ENCODE assay signal across 9 cellular contexts in genomic region chr19:23762548-23762883, GRCh38. TPM values are rescaled to one million over a fixed set of nuclear protein-coding genes. Genes with fewer than 3 reads are reported as not detected.
DNase-seq lines count a peak whose midpoint lies in the region; ATAC-seq and TF ChIP-seq lines count a peak whose summit lies in the region.
"Had no signal": no experiment of that assay in that cellular context is flagged by ENCODE, and none has a peak within 500 bp of the region (broad histone marks: within the 10 kb centered on the region; RNA-seq: fewer than 3 reads in every experiment).

No MANE protein-coding gene starts in this region.

- peak overlapping the region; percentile 97 for H3K4me3 Mint-ChIP-seq in activated B cell treated with CpG ODN at 0.5 μM for 24 hours

- peaks cover 29% of the 10 kb centered on the region for H3K4me1 Mint-ChIP-seq in activated B cell treated with CpG ODN at 0.5 μM for 24 hours

- no peaks in the 10 kb centered on the region for H3K9me3 ChIP-seq in GM23248 (ENCODE audit: low read depth)
- no peaks in the 10 kb centered on the region for H3K9me3 ChIP-seq in gastrocnemius medialis
- H3K9me3 ChIP-seq: MG63 had no signal

- H3K27me3 ChIP-seq in GM23248 (replicated peaks; ENCODE audit: insufficient read depth) (no peaks in the 10 kb centered on the region), gastrocnemius medialis (no peaks in the 10 kb centered on the region)
- H3K27me3 ChIP-seq: MG63 had no signal

- peaks cover 9% of the 10 kb centered on the region for H3K36me3 Mint-ChIP-seq in activated B cell treated with CpG ODN at 0.5 μM for 24 hours (ENCODE audit: low read depth)

- no peak for TF ChIP-seq POLR2A in gastrocnemius medialis (IDR thresholded peaks at IDR 0.05)

- H3F3A ChIP-seq in GM23248 (ENCODE audit: insufficient read depth): no peaks in the 10 kb centered on the region

- WGBS in GM23248 (ENCODE audit: low coverage in 1 of 2, low lambda C conversion rate in 2 of 2, missing lambda C conversion rate in 2 of 2), 2 experiments: 24 to 26% methylated on average over 9 of the region's 9 CpGs

- DNase-seq in GM23248 (no peak), activated B cell treated with CpG ODN at 0.5 μM for 24 hours (no peak), fibroblast of villous mesenchyme (ENCODE audit: low read depth) (no peak), gastrocnemius medialis (no peak), NCI-H446 treated with DMSO at 0.1 percent for 48 hours (lab: John Stamatoyannopoulos, UW) (no peak), NCI-H2107 (lab: John Stamatoyannopoulos, UW) (no peak), NCI-H510A treated with DMSO at 0.1 percent for 48 hours (lab: John Stamatoyannopoulos, UW) (no peak), HEK293T (ENCODE audit: extremely low spot score) (no peak)
- DNase-seq: MG63 had no signal

- peaks cover 5% of the 10 kb centered on the region; the same call in 1 of the 2 replicates for H3K4me1 ChIP-seq in GM23248 (ENCODE audit: insufficient read depth)
- H3K4me1 ChIP-seq in gastrocnemius medialis: no peaks in the 10 kb centered on the region

- peak overlapping the region; percentile 69 for H3K27ac Mint-ChIP-seq in activated B cell treated with CpG ODN at 0.5 μM for 24 hours

- peak overlapping the region; percentile 95 for H2AFZ ChIP-seq in GM23248

- H3K36me3 ChIP-seq in GM23248 (ENCODE audit: low read depth) (no peaks in the 10 kb centered on the region), gastrocnemius medialis (no peaks in the 10 kb centered on the region)
- H3K36me3 ChIP-seq: MG63 had no signal

- no peaks in the 10 kb centered on the region for H3K9me2 ChIP-seq in GM23248 (ENCODE audit: insufficient read depth)

- intact Hi-C loops in activated B cell treated with CpG ODN at 0.5 μM for 24 hours (cut with micrococcal nuclease) (loop anchor here (1.0 to 2.0 kb wide), 4 partner anchors 75 to 646 kb away; partner anchors contain the start of genes ZNF254, ZNF675, ZNF724 and ZNF730), gastrocnemius medialis (cut with DNase I; ENCODE audit: low total_unique reads) (no loop called here)

- no peaks in the 10 kb centered on the region for H4K20me1 ChIP-seq in GM23248 (ENCODE audit: insufficient read depth)

- no peaks in the 10 kb centered on the region for H3K79me2 ChIP-seq in GM23248 (ENCODE audit: insufficient read depth)

- H3K4me3 ChIP-seq in GM23248 (peak overlapping the region; percentile 73), fibroblast of villous mesenchyme (ENCODE audit: low read depth, low read length) (peak overlapping the region; percentile 74), gastrocnemius medialis (peak overlapping the region; percentile 58 to 67 (median 60))
- H3K4me3 ChIP-seq: MG63 had no signal

- H3K27ac ChIP-seq in GM23248 (no peak overlapping the region), gastrocnemius medialis (no peak overlapping the region)

- H3K9ac ChIP-seq in GM23248: no peak overlapping the region

- CTCF ChIA-PET in activated B cell treated with CpG ODN at 0.5 μM for 24 hours (lab: Charles Lee) (no interaction called here), HEK293T (lab: Yijun Ruan, JAX) (no interaction called here)

- POLR2A ChIA-PET in activated B cell treated with CpG ODN at 0.5 μM for 24 hours (lab: Charles Lee): interaction anchor here (0.5 to 2.5 kb wide), 5 partner anchors 72 to 464 kb away, joined by 3 to 13 read pairs (median 4); partner anchors contain the start of gene ZNF675
- POLR2A ChIA-PET in HEK293T (lab: Yijun Ruan, JAX): no interaction called here

- H3K9me3 Mint-ChIP-seq in activated B cell treated with CpG ODN at 0.5 μM for 24 hours: no peaks in the 10 kb centered on the region

- H3K27me3 Mint-ChIP-seq in activated B cell treated with CpG ODN at 0.5 μM for 24 hours: no peaks in the 10 kb centered on the region

- TF ChIP-seq CTCF in activated B cell treated with CpG ODN at 0.5 μM for 24 hours (IDR thresholded peaks at IDR 0.05) (no peak), fibroblast of villous mesenchyme (IDR thresholded peaks at IDR 0.05; ENCODE audit: insufficient read depth, low read depth, low read length) (no peak), gastrocnemius medialis (IDR thresholded peaks at IDR 0.05 in 4 of 5, conservative IDR thresholded peaks at IDR 0.05 in 1 of 5) (no peak)

- in situ Hi-C loops in GM23248 (cut with MboI): no loop called here
- in situ Hi-C loops in gastrocnemius medialis (cut with MboI; ENCODE audit: low sequenced_read_pairs in 4 of 4): no loop called here

- peak overlapping the region; percentile 70 for H3K4me2 ChIP-seq in GM23248 (ENCODE audit: unreplicated experiment)

- ATAC-seq in activated B cell treated with CpG ODN at 0.5 μM for 24 hours (ENCODE audit: low read depth) (no peak), gastrocnemius medialis (no peak)

TF ChIP-seq in HEK293T, 16 proteins besides CTCF, POLR2A, EP300 and RAD21:
- no peak for TF ChIP-seq ELF4 (IDR thresholded peaks at IDR 0.05)
- TF ChIP-seq SP1 (IDR thresholded peaks at IDR 0.05): no peak
- no peak for TF ChIP-seq NFRKB (IDR thresholded peaks at IDR 0.05)
- no peak for TF ChIP-seq SUZ12 (IDR thresholded peaks at IDR 0.05)
- TF ChIP-seq FOXM1 (IDR thresholded peaks at IDR 0.05; ENCODE audit: borderline replicate concordance): no peak
- no peak for TF ChIP-seq HDGF (IDR thresholded peaks at IDR 0.05; ENCODE audit: borderline replicate concordance)
- TF ChIP-seq ARNT (IDR thresholded peaks at IDR 0.05): no peak
- no peak for TF ChIP-seq TARDBP (IDR thresholded peaks at IDR 0.05)

RNA-seq across cellular contexts. Expression of gene ZNF681, which starts 3.8 kb away (rescaled TPM):
- 0.32 and 10.2 TPM in 2 replicates for total RNA-seq in GM23248 (2014; rRNA removed; shearing (Covaris generic))
- 0.38 and 1.1 TPM in 2 replicates for polyA plus RNA-seq in GM23248 (2016; fragmentation: Nextera tagmentation; extraction: Ambion mirVana)
- total RNA-seq in activated B cell treated with CpG ODN at 0.5 μM for 24 hours: 5.5 and 8.3 TPM in 2 replicates
- 0.32 and 0.43 TPM in 2 replicates for total RNA-seq in fibroblast of villous mesenchyme
- total RNA-seq in gastrocnemius medialis: under 1 TPM; 0.07 to 0.25 (median 0.19) TPM
